Comparison of ENCODE assay signal across 25 cellular contexts in genomic region chr4:29326004-29326403, GRCh38.
"Had no signal": no experiment of that assay in that cellular context is flagged by ENCODE, and none has a peak within 500 bp of the region (broad histone marks: within the 10 kb centered on the region; RNA-seq: fewer than 3 reads in every experiment).

No MANE protein-coding gene starts in this region.

- DNase-seq: stimulated activated CD4-positive, alpha-beta T cell treated with anti-CD3 and anti-CD28 coated beads, Interleukin-2, amount 100 ng/mL, for 48 hours; stimulated activated CD4-positive, alpha-beta T cell treated with anti-CD3 and anti-CD28 coated beads, Interleukin-4, amount 100 ng/mL, for 1 hour; stimulated activated CD4-positive, alpha-beta T cell treated with anti-CD3 and anti-CD28 coated beads, Interleukin-4, amount 100 ng/mL, for 24 hours; stimulated activated CD4-positive, alpha-beta T cell treated with anti-CD3 and anti-CD28 coated beads, Interleukin-4, amount 100 ng/mL, for 4 hours; stimulated activated CD8-positive, alpha-beta memory T cell treated with anti-CD3 and anti-CD28 coated beads, Interleukin-4, amount 100 ng/mL, for 48 hours; stimulated activated naive B cell treated with anti-CD40 and anti-IgM and Interleukin-4, amounts not matched to agents 10 μg/mL and 1 μg/mL and 100 μg/mL, for 72 hours; stimulated activated naive CD4-positive, alpha-beta T cell; stimulated activated naive CD4-positive, alpha-beta T cell treated with Interleukin-2 at 50 U/mL for 16 hours; stimulated activated naive CD8-positive, alpha-beta T cell treated with anti-CD3 and anti-CD28 coated beads, Interleukin-15, amount 100 ng/mL, for 72 hours; stimulated activated naive CD8-positive, alpha-beta T cell treated with anti-CD3 and anti-CD28 coated beads, Interleukin-15, Interleukin-2, amounts not matched to agents 100 U/mL and 50 U/mL, for 24 hours; stomach; substantia nigra; testis; thyroid gland; tibial artery; transverse colon; trophoblast cell; upper lobe of left lung; upper lobe of right lung; uterus had no signal

- H3K4me1 ChIP-seq: stomach, suprapubic skin, testis, tibial artery, tibial nerve, transverse colon, upper lobe of left lung, upper lobe of right lung, uterus, vagina had no signal

- H3K4me3 ChIP-seq: stomach, suprapubic skin, testis, thoracic aorta, thyroid gland, tibial artery, tibial nerve, transverse colon, upper lobe of left lung, upper lobe of right lung, uterus, vagina had no signal

- H3K27me3 ChIP-seq: stomach, suprapubic skin, testis, thyroid gland, tibial artery, tibial nerve, transverse colon, upper lobe of left lung, upper lobe of right lung, uterus, vagina had no signal

- H3K27ac ChIP-seq: stomach, suprapubic skin, testis, thoracic aorta, thyroid gland, tibial artery, tibial nerve, transverse colon, upper lobe of left lung, upper lobe of right lung, uterus, vagina had no signal

- H3K36me3 ChIP-seq: stomach, suprapubic skin, thoracic aorta, thyroid gland, tibial artery, tibial nerve, transverse colon, upper lobe of left lung, upper lobe of right lung, uterus, vagina had no signal

- H3K9me3 ChIP-seq: stomach, suprapubic skin, testis, thoracic aorta, thyroid gland, tibial artery, tibial nerve, transverse colon, upper lobe of left lung, upper lobe of right lung, uterus, vagina had no signal

- FAIRE-seq: urothelium cell line had no signal
